8 cellular contexts compared by ENCODE assay signal in genomic region chr9:107285292-107285691, GRCh38. TPM values are rescaled to one million over a fixed set of nuclear protein-coding genes. Genes with fewer than 3 reads are reported as not detected.
DNase-seq lines count a peak whose midpoint lies in the region; ATAC-seq and TF ChIP-seq lines count a peak whose summit lies in the region.

No MANE protein-coding gene starts in this region.

- TF ChIP-seq CTCF in GM12865 (IDR thresholded peaks at IDR 0.05; ENCODE audit: insufficient read depth, low read depth, low read length, missing control alignments) (no peak), esophagus squamous epithelium (IDR thresholded peaks at IDR 0.05) (no peak)

- H3K4me3 ChIP-seq in GM12865 (ENCODE audit: low read depth, low read length), result peak overlapping the region; percentile 65
- peak overlapping the region; percentile 94 for H3K4me3 ChIP-seq in SJSA1
- H3K4me3 ChIP-seq in esophagus squamous epithelium, result peak overlapping the region; percentile 82 to 99 (median 96)
- H3K4me3 ChIP-seq in rectal smooth muscle tissue (ENCODE audit: low read length), result peak overlapping the region; percentile 72

- 11 to 13% methylated on average over 6 of the region's 6 CpGs for WGBS in esophagus squamous epithelium, 2 donors

- H3K4me1 ChIP-seq in SJSA1 (replicated peaks), result peaks cover 17% of the 10 kb centered on the region
- H3K4me1 ChIP-seq in esophagus squamous epithelium, result peaks cover 17 to 80% (median 17%) of the 10 kb centered on the region in 3 donors
- H3K4me1 ChIP-seq in rectal smooth muscle tissue (ENCODE audit: control insufficient read depth, insufficient read depth, low read length), result peaks cover 14% of the 10 kb centered on the region

- peaks cover 20% of the 10 kb centered on the region for H3K36me3 ChIP-seq in SJSA1
- H3K36me3 ChIP-seq in esophagus squamous epithelium, result no peaks in the 10 kb centered on the region
- no peaks in the 10 kb centered on the region for H3K36me3 ChIP-seq in rectal smooth muscle tissue (ENCODE audit: control insufficient read depth, insufficient read depth, low read length)

- TF ChIP-seq POLR2A in esophagus squamous epithelium (IDR thresholded peaks at IDR 0.05), result no peak

- no peak for ATAC-seq in GM18867 (IDR thresholded peaks at IDR 0.05; ENCODE audit: unreplicated experiment)
- no peak for ATAC-seq in HG03521 (IDR thresholded peaks at IDR 0.05; ENCODE audit: unreplicated experiment)

- intact Hi-C loops in esophagus squamous epithelium (cut with DNase I), result no loop called here

- no peak for DNase-seq in GM12865 (ENCODE audit: low read depth)
- DNase-seq in SJSA1 (ENCODE audit: low read depth in 1 of 2, low spot score in 2 of 2), result no peak
- no peak for DNase-seq in esophagus squamous epithelium (lab: John Stamatoyannopoulos, UW)
- DNase-seq in stimulated activated naive CD4-positive, alpha-beta T cell (lab: John Stamatoyannopoulos, UW), result no peak
- no peak for DNase-seq in SIG-M5 (lab: John Stamatoyannopoulos, UW)

- no peaks in the 10 kb centered on the region for H3K9me3 ChIP-seq in SJSA1 (replicated peaks)
- no peaks in the 10 kb centered on the region for H3K9me3 ChIP-seq in esophagus squamous epithelium

- H3K27me3 ChIP-seq in SJSA1 (replicated peaks) (no peaks in the 10 kb centered on the region), esophagus squamous epithelium (no peaks in the 10 kb centered on the region), rectal smooth muscle tissue (ENCODE audit: control insufficient read depth, insufficient read depth, low read length) (no peaks in the 10 kb centered on the region)

- H3K9ac ChIP-seq in rectal smooth muscle tissue (ENCODE audit: low read length), result no peak overlapping the region

- H3K27ac ChIP-seq in SJSA1, result no peak overlapping the region
- peak overlapping the region in 3 of 4 donors; percentile 98 to 100 (median 98) for H3K27ac ChIP-seq in esophagus squamous epithelium
- H3K27ac ChIP-seq in rectal smooth muscle tissue (ENCODE audit: low read depth, low read length), result peak overlapping the region; percentile 3

RNA-seq across cellular contexts. Expression of gene RAD23B, which starts 2.2 kb away (rescaled TPM):
- total RNA-seq in SJSA1 (2014; rRNA removed; shearing (Covaris generic)), result 69.2 and 81.2 TPM in 2 replicates
- total RNA-seq in esophagus squamous epithelium, result 10 to 100 TPM; 69.8 to 94.4 (median 74.4) TPM
